In the genomic region with DNA sequence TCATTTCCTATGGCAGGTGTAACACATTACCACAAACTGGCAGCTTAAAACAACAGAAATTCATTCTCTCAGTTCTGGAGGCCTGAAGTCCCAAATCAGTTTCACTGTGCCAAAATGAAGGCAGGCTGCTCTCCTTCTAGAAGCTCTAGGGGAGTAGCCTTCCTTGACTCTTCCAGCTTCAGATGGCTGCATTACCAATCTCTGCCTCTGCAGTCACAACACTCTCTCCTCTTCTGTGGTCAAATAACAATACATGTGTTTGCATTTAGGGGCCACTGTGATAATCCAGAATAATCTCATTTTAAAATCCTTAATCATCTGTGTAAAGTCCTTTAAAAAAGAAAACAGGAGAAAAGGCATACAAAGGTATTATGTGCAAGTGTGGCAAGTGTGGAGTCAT, we compare ENCODE assay signal across 1 cellular context.
TF ChIP-seq lines count a peak whose summit lies in the region.

No MANE protein-coding gene starts in this region.

TF ChIP-seq in HCT116, 20 proteins besides CTCF, POLR2A, EP300 and RAD21:
- TF ChIP-seq SP1 (IDR thresholded peaks at IDR 0.05; ENCODE audit: low read depth): no peak
- TF ChIP-seq FOSL1 (IDR thresholded peaks at IDR 0.05; ENCODE audit: low read depth): no peak
- TF ChIP-seq EZH2 (IDR thresholded peaks at IDR 0.05): no peak
- TF ChIP-seq TCF7L2 (IDR thresholded peaks at IDR 0.05; ENCODE audit: borderline replicate concordance, extremely low read depth, insufficient read depth, insufficient read length): no peak
- TF ChIP-seq ATF3 (IDR thresholded peaks at IDR 0.05): no peak
- no peak for TF ChIP-seq CEBPB (IDR thresholded peaks at IDR 0.05; ENCODE audit: low read depth)
- TF ChIP-seq, protein P1, sequence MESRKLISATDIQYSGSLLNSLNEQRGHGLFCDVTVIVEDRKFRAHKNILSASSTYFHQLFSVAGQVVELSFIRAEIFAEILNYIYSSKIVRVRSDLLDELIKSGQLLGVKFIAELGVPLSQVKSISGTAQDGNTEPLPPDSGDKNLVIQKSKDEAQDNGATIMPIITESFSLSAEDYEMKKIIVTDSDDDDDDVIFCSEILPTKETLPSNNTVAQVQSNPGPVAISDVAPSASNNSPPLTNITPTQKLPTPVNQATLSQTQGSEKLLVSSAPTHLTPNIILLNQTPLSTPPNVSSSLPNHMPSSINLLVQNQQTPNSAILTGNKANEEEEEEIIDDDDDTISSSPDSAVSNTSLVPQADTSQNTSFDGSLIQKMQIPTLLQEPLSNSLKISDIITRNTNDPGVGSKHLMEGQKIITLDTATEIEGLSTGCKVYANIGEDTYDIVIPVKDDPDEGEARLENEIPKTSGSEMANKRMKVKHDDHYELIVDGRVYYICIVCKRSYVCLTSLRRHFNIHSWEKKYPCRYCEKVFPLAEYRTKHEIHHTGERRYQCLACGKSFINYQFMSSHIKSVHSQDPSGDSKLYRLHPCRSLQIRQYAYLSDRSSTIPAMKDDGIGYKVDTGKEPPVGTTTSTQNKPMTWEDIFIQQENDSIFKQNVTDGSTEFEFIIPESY (IDR thresholded peaks at IDR 0.05; ENCODE audit: extremely low read depth, insufficient replicate concordance, low read length): no peak
- TF ChIP-seq ELF1 (IDR thresholded peaks at IDR 0.05; ENCODE audit: borderline replicate concordance, low read depth): no peak
- no peak for TF ChIP-seq EGR1 (IDR thresholded peaks at IDR 0.05; ENCODE audit: low read depth)
- TF ChIP-seq POLR2AphosphoS5 (IDR thresholded peaks at IDR 0.05; ENCODE audit: low read depth, low read length): no peak
- no peak for TF ChIP-seq ZNF274 (IDR thresholded peaks at IDR 0.05; ENCODE audit: low read depth, low read length)
- no peak for TF ChIP-seq JUND (IDR thresholded peaks at IDR 0.05)
- TF ChIP-seq ZFX (IDR thresholded peaks at IDR 0.05): no peak
